20 cellular contexts compared by ENCODE assay signal in the genomic region with DNA sequence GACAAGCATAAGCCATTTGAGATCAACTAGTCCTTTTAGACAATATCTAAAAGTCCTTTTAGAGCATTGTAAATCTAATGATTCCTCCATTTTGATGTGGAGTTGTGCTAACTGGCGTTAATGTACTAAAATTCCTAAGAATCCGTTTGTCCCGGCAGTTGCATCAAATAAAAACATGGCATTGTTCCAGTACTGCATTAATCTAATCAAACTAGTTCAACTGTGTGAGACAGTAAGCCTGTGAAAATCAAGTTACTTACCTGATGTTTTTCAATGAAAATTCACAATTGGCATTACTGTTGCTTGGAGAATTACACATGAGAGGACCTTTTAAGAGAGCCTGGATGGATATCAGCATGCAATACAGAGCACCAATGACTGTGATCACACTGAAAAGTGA. TPM values are rescaled to one million over a fixed set of nuclear protein-coding genes. Genes with fewer than 3 reads are reported as not detected.
DNase-seq lines count a peak whose midpoint lies in the region; ATAC-seq and TF ChIP-seq lines count a peak whose summit lies in the region.
"Had no signal": no experiment of that assay in that cellular context is flagged by ENCODE, and none has a peak within 500 bp of the region (broad histone marks: within the 10 kb centered on the region; RNA-seq: fewer than 3 reads in every experiment).

No MANE protein-coding gene starts in this region.

- H4K20me1 ChIP-seq in GM23248 (ENCODE audit: insufficient read depth), result no peaks in the 10 kb centered on the region

- WGBS in GM23248 (ENCODE audit: low coverage in 1 of 2, low lambda C conversion rate in 2 of 2, missing lambda C conversion rate in 2 of 2), 2 experiments, result 29 to 33% methylated on average over 3 of the region's 3 CpGs

- peak overlapping the region; percentile 19 for H3K4me2 ChIP-seq in GM23248 (ENCODE audit: unreplicated experiment)
- H3K4me2 ChIP-seq in skeletal muscle satellite cell (ENCODE audit: low read length), result no peak overlapping the region

- H3K79me2 ChIP-seq in GM23248 (ENCODE audit: insufficient read depth), result no peaks in the 10 kb centered on the region

- H3K9me2 ChIP-seq in GM23248 (ENCODE audit: insufficient read depth), result no peaks in the 10 kb centered on the region

- in situ Hi-C loops in GM23248 (cut with MboI), result no loop called here

- 0 out of 2 replicates have a peak overlapping the region, but pooled peaks have one; percentile 8 for H3K4me3 ChIP-seq in GM23248
- no peak overlapping the region for H3K4me3 ChIP-seq in skeletal muscle satellite cell (ENCODE audit: low read length)
- H3K4me3 ChIP-seq: SK-N-MC had no signal

- ATAC-seq in SK-N-SH treated with all-trans-retinoic acid at 6 μM for 48 hours, result no peak; the same call in 2 of the 3 replicates
- no peak for ATAC-seq in GM18909 (IDR thresholded peaks at IDR 0.05; ENCODE audit: poor library complexity, unreplicated experiment)

- H3K9me3 ChIP-seq in GM23248 (ENCODE audit: low read depth), result no peaks in the 10 kb centered on the region
- no peaks in the 10 kb centered on the region for H3K9me3 ChIP-seq in skeletal muscle satellite cell (replicated peaks; ENCODE audit: low read length)

- H3K27ac ChIP-seq in GM23248, result peak overlapping the region; percentile 87
- H3K27ac ChIP-seq: SK-N-MC had no signal

- no peaks in the 10 kb centered on the region for H3K27me3 ChIP-seq in GM23248 (replicated peaks; ENCODE audit: insufficient read depth)
- H3K27me3 ChIP-seq in skeletal muscle satellite cell (ENCODE audit: control insufficient read depth, insufficient read depth, low read length), result no peaks in the 10 kb centered on the region

- DNase-seq in GM23248 (peak; percentile 19), fibroblast of gingiva (ENCODE audit: low read depth) (peak; percentile 37), NCI-H82 treated with DMSO at 0.1 percent for 48 hours (lab: John Stamatoyannopoulos, UW; ENCODE audit: unreplicated experiment) (no peak), islet precursor cell (no peak)
- DNase-seq: AML-193, DMS79 treated with DMSO at 0.1 percent for 48 hours, H7, NCI-H1092 treated with DMSO at 0.1 percent for 48 hours, NCI-H146, NCI-H510A, NCI-H82, SHP77 had no signal

- H3K36me3 ChIP-seq in GM23248 (ENCODE audit: low read depth) (peaks cover 6% of the 10 kb centered on the region; the same call in 1 of the 2 replicates), skeletal muscle satellite cell (ENCODE audit: insufficient read depth, low read length) (peaks cover 7% of the 10 kb centered on the region)

- H3K9ac ChIP-seq in GM23248 (peak overlapping the region; percentile 22), skeletal muscle satellite cell (ENCODE audit: low read depth, low read length) (peak overlapping the region; percentile 58)

- H3K4me1 ChIP-seq in GM23248 (ENCODE audit: insufficient read depth) (peaks cover 48% of the 10 kb centered on the region), skeletal muscle satellite cell (ENCODE audit: control insufficient read depth, insufficient read depth, low read length) (peaks cover 40% of the 10 kb centered on the region)

- H3F3A ChIP-seq in GM23248 (ENCODE audit: insufficient read depth), result peaks cover 89% of the 10 kb centered on the region

- 0 out of 2 replicates have a peak overlapping the region, but pooled peaks have one; percentile 3 for H2AFZ ChIP-seq in GM23248

TF ChIP-seq in SK-N-SH treated with all-trans-retinoic acid at 6 μM for 48 hours, 23 proteins besides CTCF, POLR2A, EP300 and RAD21:
- TF ChIP-seq ISL1 (CRISPR knock-in tag; IDR thresholded peaks at IDR 0.05) (peak; percentile 70), CSDC2 (CRISPR knock-in tag; IDR thresholded peaks at IDR 0.05) (no peak)
TF ChIP-seq in SK-N-SH treated with all-trans-retinoic acid at 6 μM for 48 hours: peak in this region for 1.

RNA-seq across cellular contexts. Expression of a gene that starts 13.3 kb away (rescaled TPM):
- 14.2 and 18.7 TPM in 2 replicates for total RNA-seq in GM23248 (2014; rRNA removed; shearing (Covaris generic))
- polyA plus RNA-seq in GM23248 (2016; fragmentation: Nextera tagmentation; extraction: Ambion mirVana), result 16.8 and 18.7 TPM in 2 replicates
- total RNA-seq in skeletal muscle satellite cell (2012; rRNA removed), result not detected in 2 replicates
- total RNA-seq: G401, H7, LHCN-M2, RPMI7951 had no signal
- polyA plus RNA-seq: CD14-positive monocyte had no signal

RNA-seq across cellular contexts. Expression of a gene that starts 21.9 kb away (rescaled TPM):
- not detected in 2 replicates for total RNA-seq in GM23248 (2014; rRNA removed; shearing (Covaris generic))
- polyA plus RNA-seq in GM23248 (2016; fragmentation: Nextera tagmentation; extraction: Ambion mirVana), result not detected in 2 replicates
- not detected in 2 replicates for total RNA-seq in skeletal muscle satellite cell (2012; rRNA removed)
- total RNA-seq: G401, H7, LHCN-M2, RPMI7951 had no signal
- polyA plus RNA-seq: CD14-positive monocyte had no signal

RNA-seq across cellular contexts. Expression of a gene that starts 40.8 kb away (rescaled TPM):
- total RNA-seq in GM23248 (2014; rRNA removed; shearing (Covaris generic)), result 250 and 258 TPM in 2 replicates
- 300 and 301 TPM in 2 replicates for polyA plus RNA-seq in GM23248 (2016; fragmentation: Nextera tagmentation; extraction: Ambion mirVana)
- 73.8 and 79.3 TPM in 2 replicates for total RNA-seq in skeletal muscle satellite cell (2012; rRNA removed)

Comparison
In these comparisons a context has a peak if more than half of its experiments do, and no peak if none do; other contexts are left out.
1. DNase-seq: peak in GM23248 (single experiment) and fibroblast of gingiva (single experiment); none in NCI-H82 treated with DMSO at 0.1 percent for 48 hours (single experiment) and islet precursor cell (single experiment).